1 cellular context compared by ENCODE assay signal in the genomic region with DNA sequence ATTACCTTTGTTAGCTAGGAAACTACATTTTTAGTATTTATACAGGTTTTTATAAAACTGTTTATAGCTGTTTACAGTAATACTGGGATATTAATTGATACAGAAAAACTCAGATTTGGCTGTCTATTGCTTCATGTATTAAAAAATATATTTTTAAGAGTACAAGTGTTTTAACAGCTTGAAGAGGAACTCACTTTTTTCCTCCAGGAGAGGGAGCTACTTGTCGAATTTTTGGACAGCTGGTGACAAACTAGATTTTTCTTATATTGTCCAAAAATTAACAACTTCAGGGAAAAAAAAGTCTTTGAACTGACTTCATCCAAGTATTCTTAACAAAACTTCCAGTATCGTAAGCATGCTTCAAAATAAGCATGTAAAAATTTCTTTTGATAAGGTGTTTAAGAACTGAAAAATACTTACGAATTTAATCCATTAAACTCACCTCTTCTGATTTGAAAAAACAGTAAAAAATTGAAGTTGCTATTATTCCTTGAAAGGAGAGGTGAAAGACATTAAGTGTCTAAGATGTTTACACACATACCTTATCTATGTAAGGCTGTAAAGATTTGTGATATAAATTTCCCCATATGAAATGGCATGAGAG.
TF ChIP-seq lines count a peak whose summit lies in the region.

No MANE protein-coding gene starts in this region.

TF ChIP-seq in GM12878, 131 proteins besides CTCF, POLR2A, EP300 and RAD21 (continued from another document):
- TF ChIP-seq, protein P1, sequence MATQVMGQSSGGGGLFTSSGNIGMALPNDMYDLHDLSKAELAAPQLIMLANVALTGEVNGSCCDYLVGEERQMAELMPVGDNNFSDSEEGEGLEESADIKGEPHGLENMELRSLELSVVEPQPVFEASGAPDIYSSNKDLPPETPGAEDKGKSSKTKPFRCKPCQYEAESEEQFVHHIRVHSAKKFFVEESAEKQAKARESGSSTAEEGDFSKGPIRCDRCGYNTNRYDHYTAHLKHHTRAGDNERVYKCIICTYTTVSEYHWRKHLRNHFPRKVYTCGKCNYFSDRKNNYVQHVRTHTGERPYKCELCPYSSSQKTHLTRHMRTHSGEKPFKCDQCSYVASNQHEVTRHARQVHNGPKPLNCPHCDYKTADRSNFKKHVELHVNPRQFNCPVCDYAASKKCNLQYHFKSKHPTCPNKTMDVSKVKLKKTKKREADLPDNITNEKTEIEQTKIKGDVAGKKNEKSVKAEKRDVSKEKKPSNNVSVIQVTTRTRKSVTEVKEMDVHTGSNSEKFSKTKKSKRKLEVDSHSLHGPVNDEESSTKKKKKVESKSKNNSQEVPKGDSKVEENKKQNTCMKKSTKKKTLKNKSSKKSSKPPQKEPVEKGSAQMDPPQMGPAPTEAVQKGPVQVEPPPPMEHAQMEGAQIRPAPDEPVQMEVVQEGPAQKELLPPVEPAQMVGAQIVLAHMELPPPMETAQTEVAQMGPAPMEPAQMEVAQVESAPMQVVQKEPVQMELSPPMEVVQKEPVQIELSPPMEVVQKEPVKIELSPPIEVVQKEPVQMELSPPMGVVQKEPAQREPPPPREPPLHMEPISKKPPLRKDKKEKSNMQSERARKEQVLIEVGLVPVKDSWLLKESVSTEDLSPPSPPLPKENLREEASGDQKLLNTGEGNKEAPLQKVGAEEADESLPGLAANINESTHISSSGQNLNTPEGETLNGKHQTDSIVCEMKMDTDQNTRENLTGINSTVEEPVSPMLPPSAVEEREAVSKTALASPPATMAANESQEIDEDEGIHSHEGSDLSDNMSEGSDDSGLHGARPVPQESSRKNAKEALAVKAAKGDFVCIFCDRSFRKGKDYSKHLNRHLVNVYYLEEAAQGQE (IDR thresholded peaks at IDR 0.05; ENCODE audit: low read depth, low read length): no peak
- TF ChIP-seq ZSCAN29 (IDR thresholded peaks at IDR 0.05): no peak
- no peak for TF ChIP-seq POLR2AphosphoS2 (IDR thresholded peaks at IDR 0.05; ENCODE audit: low read depth, low read length)
- TF ChIP-seq, protein P2, sequence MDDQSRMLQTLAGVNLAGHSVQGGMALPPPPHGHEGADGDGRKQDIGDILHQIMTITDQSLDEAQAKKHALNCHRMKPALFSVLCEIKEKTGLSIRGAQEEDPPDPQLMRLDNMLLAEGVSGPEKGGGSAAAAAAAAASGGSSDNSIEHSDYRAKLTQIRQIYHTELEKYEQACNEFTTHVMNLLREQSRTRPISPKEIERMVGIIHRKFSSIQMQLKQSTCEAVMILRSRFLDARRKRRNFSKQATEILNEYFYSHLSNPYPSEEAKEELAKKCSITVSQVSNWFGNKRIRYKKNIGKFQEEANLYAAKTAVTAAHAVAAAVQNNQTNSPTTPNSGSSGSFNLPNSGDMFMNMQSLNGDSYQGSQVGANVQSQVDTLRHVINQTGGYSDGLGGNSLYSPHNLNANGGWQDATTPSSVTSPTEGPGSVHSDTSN (IDR thresholded peaks at IDR 0.05; ENCODE audit: insufficient replicate concordance, low read depth, low read length): no peak
